20 cellular contexts compared by ENCODE assay signal in genomic region chr22:38841635-38842034, GRCh38. TPM values are rescaled to one million over a fixed set of nuclear protein-coding genes. Genes with fewer than 3 reads are reported as not detected.
DNase-seq lines count a peak whose midpoint lies in the region; TF ChIP-seq lines count a peak whose summit lies in the region.
"Had no signal": no experiment of that assay in that cellular context is flagged by ENCODE, and none has a peak within 500 bp of the region (broad histone marks: within the 10 kb centered on the region; RNA-seq: fewer than 3 reads in every experiment).

No MANE protein-coding gene starts in this region.

- H3K4me3 ChIP-seq in thyroid gland (replicated peaks in 1 of 3) = no peak overlapping the region
- H3K4me3 ChIP-seq: HAP-1, sigmoid colon had no signal

- H3K36me3 ChIP-seq in thyroid gland = no peaks in the 10 kb centered on the region
- H3K36me3 ChIP-seq: BE2C, HAP-1, neutrophil, sigmoid colon had no signal

- no peaks in the 10 kb centered on the region for H3K9me3 Mint-ChIP-seq in activated naive CD4-positive, alpha-beta T cell treated with anti-CD3 and anti-CD28 coated beads, Interleukin-2, amount 50 U/mL, for 24 hours
- H3K9me3 Mint-ChIP-seq in IgD-negative memory B cell (no peaks in the 10 kb centered on the region), immature natural killer cell (no peaks in the 10 kb centered on the region)

- WGBS in thyroid gland, 2 donors = 67 to 80% methylated on average over 5 of the region's 5 CpGs

- peaks cover 37% of the 10 kb centered on the region for H3K4me1 Mint-ChIP-seq in activated naive CD4-positive, alpha-beta T cell treated with anti-CD3 and anti-CD28 coated beads, Interleukin-2, amount 50 U/mL, for 24 hours
- peaks cover 5 to 10% (median 6%) of the 10 kb centered on the region in 3 donors for H3K4me1 Mint-ChIP-seq in IgD-negative memory B cell
- H3K4me1 Mint-ChIP-seq in immature natural killer cell = peaks cover 11 to 19% of the 10 kb centered on the region in 2 donors

- peak overlapping the region; percentile 3 for H3K27ac ChIP-seq in temporal lobe (ENCODE audit: low read depth, low read length)
- H3K27ac ChIP-seq in thyroid gland = no peak overlapping the region
- H3K27ac ChIP-seq: KMS-11, neutrophil, sigmoid colon had no signal

- no peak for TF ChIP-seq POLR2A in thyroid gland (IDR thresholded peaks at IDR 0.05)

- H3K36me3 Mint-ChIP-seq in activated naive CD4-positive, alpha-beta T cell treated with anti-CD3 and anti-CD28 coated beads, Interleukin-2, amount 50 U/mL, for 24 hours = no peaks in the 10 kb centered on the region
- H3K36me3 Mint-ChIP-seq in IgD-negative memory B cell = no peaks in the 10 kb centered on the region
- H3K36me3 Mint-ChIP-seq in immature natural killer cell = peaks cover 0 to 5% (median 0%) of the 10 kb centered on the region in 3 donors

- DNase-seq in activated naive CD4-positive, alpha-beta T cell treated with anti-CD3 and anti-CD28 coated beads, Interleukin-2, amount 50 U/mL, for 16 hours = no peak
- DNase-seq in immature natural killer cell (no peak), NCI-H2029 (lab: John Stamatoyannopoulos, UW) (no peak), HK-2 (ENCODE audit: unreplicated experiment) (no peak), thyroid gland (no peak)
- DNase-seq: BE2C; GF-D8; glutamatergic neuron; NCI-H1417 treated with DMSO at 0.1 percent for 48 hours; NCI-H2081 treated with DMSO at 0.1 percent for 48 hours; sigmoid colon; stimulated activated naive CD4-positive, alpha-beta T cell; T-helper 17 cell had no signal

- peaks cover 1% of the 10 kb centered on the region for H3K27me3 Mint-ChIP-seq in activated naive CD4-positive, alpha-beta T cell treated with anti-CD3 and anti-CD28 coated beads, Interleukin-2, amount 50 U/mL, for 24 hours
- H3K27me3 Mint-ChIP-seq in IgD-negative memory B cell (peaks cover 46% of the 10 kb centered on the region), immature natural killer cell (ENCODE audit: low read depth in 3 of 3) (peaks cover 2 to 9% (median 7%) of the 10 kb centered on the region in 3 donors)

- intact Hi-C loops in thyroid gland (cut with DNase I) = loop anchor here (5.0 kb wide), 1 partner anchor 59 kb away; no protein-coding TSS in a partner anchor

- H3K4me3 Mint-ChIP-seq in activated naive CD4-positive, alpha-beta T cell treated with anti-CD3 and anti-CD28 coated beads, Interleukin-2, amount 50 U/mL, for 24 hours = peak overlapping the region; percentile 23
- peak overlapping the region in 3 of 4 donors; percentile 25 to 37 (median 29) for H3K4me3 Mint-ChIP-seq in IgD-negative memory B cell
- peak overlapping the region; percentile 29 to 85 (median 49) for H3K4me3 Mint-ChIP-seq in immature natural killer cell

- peaks cover 5 to 13% of the 10 kb centered on the region in 2 donors for H3K4me1 ChIP-seq in thyroid gland
- H3K4me1 ChIP-seq: BE2C, HAP-1 had no signal

- no peaks in the 10 kb centered on the region for H3K27me3 ChIP-seq in thyroid gland
- H3K27me3 ChIP-seq: BE2C, sigmoid colon had no signal

- H3K27ac Mint-ChIP-seq in activated naive CD4-positive, alpha-beta T cell treated with anti-CD3 and anti-CD28 coated beads, Interleukin-2, amount 50 U/mL, for 24 hours = no peak overlapping the region
- H3K27ac Mint-ChIP-seq in IgD-negative memory B cell (no peak overlapping the region), immature natural killer cell (no peak overlapping the region)
- H3K27ac Mint-ChIP-seq: progenitor cell of endocrine pancreas had no signal

- TF ChIP-seq CTCF in thyroid gland (IDR thresholded peaks at IDR 0.05) = no peak

- no peaks in the 10 kb centered on the region for H3K9me3 ChIP-seq in thyroid gland
- H3K9me3 ChIP-seq: BE2C, HAP-1, neutrophil, sigmoid colon had no signal

RNA-seq across cellular contexts. Expression of gene NPTXR, which starts 2.2 kb away (rescaled TPM):
- polyA plus RNA-seq in IgD-negative memory B cell (0.04 TPM), immature natural killer cell (1 to 10 TPM in 1 of 3 donors, under 1 TPM in 2; 0.59 to 1.4 (median 0.66) TPM)
- total RNA-seq in temporal lobe (20.9 TPM), thyroid gland (1 to 10 TPM; 3.6 to 8.7 (median 4.4) TPM)

RNA-seq across cellular contexts. Expression of gene CBX6, which starts 30.4 kb away (rescaled TPM):
- polyA plus RNA-seq in IgD-negative memory B cell (7.1 TPM), immature natural killer cell (10 to 100 TPM in 1 of 3 donors, 1 to 10 TPM in 2; 5.2 to 16.1 (median 6.3) TPM)
- total RNA-seq in temporal lobe (21.9 TPM), thyroid gland (100 to 1,000 TPM in 2 of 4 donors, 10 to 100 TPM in 2; 47.2 to 118 (median 85.0) TPM)

RNA-seq across cellular contexts. Expression of gene DNAL4, which starts 47.7 kb away (rescaled TPM):
- polyA plus RNA-seq in IgD-negative memory B cell (9.0 TPM), immature natural killer cell (10 to 100 TPM; 16.7 to 16.9 (median 16.8) TPM)
- total RNA-seq in temporal lobe (17.7 TPM), thyroid gland (10 to 100 TPM; 30.9 to 50.0 (median 37.9) TPM)
